ENCODE assay signal across 26 cellular contexts in genomic region chr12:113095405-113095804, GRCh38. TPM values are rescaled to one million over a fixed set of nuclear protein-coding genes. Genes with fewer than 3 reads are reported as not detected.
DNase-seq lines count a peak whose midpoint lies in the region; ATAC-seq and TF ChIP-seq lines count a peak whose summit lies in the region.
"Had no signal": no experiment of that assay in that cellular context is flagged by ENCODE, and none has a peak within 500 bp of the region (broad histone marks: within the 10 kb centered on the region; RNA-seq: fewer than 3 reads in every experiment).

No MANE protein-coding gene starts in this region.

- H4K20me1 ChIP-seq in neural progenitor cell (ENCODE audit: low read depth) = no peaks in the 10 kb centered on the region

- H3K27ac ChIP-seq in neural progenitor cell = no peak overlapping the region
- H3K27ac ChIP-seq: A549, BLaER1 had no signal

- H3K4me3 Mint-ChIP-seq in Calu3 (ENCODE audit: low read depth, unreplicated experiment) = no peak overlapping the region
- no peak overlapping the region for H3K4me3 Mint-ChIP-seq in activated T-helper 17 cell treated with anti-CD3 and anti-CD28 coated beads, Interleukin-2, amount 50 U/mL, for 72 hours
- H3K4me3 Mint-ChIP-seq in neural progenitor cell = no peak overlapping the region
- H3K4me3 Mint-ChIP-seq: CD4-positive, alpha-beta T cell; GM23338 had no signal

- no peak overlapping the region for H3K4me3 ChIP-seq in neural progenitor cell
- H3K4me3 ChIP-seq: A549, BLaER1, GM23338 had no signal

- CTCF ChIA-PET in Calu3 (lab: Charles Lee) = no interaction called here

- H3K4me1 Mint-ChIP-seq in Calu3 (ENCODE audit: low read depth, unreplicated experiment) (peaks cover 23% of the 10 kb centered on the region), neural progenitor cell (peaks cover 23% of the 10 kb centered on the region)
- H3K4me1 Mint-ChIP-seq in activated T-helper 17 cell treated with anti-CD3 and anti-CD28 coated beads, Interleukin-2, amount 50 U/mL, for 72 hours = peaks cover 31% of the 10 kb centered on the region

- intact Hi-C loops in Calu3 (cut with micrococcal nuclease; ENCODE audit: unreplicated experiment) = loop anchor here (5.0 kb wide), 1 partner anchor 103 kb away; no protein-coding TSS in a partner anchor

- BruUV-seq in Calu3 (replicated peaks; lab: Mats Ljungman, UMichigan) = no TSS peak

- no peak overlapping the region for H3K4me2 ChIP-seq in neural progenitor cell
- H3K4me2 ChIP-seq: A549, BLaER1, GM23338 had no signal

- H3K36me3 Mint-ChIP-seq in Calu3 (ENCODE audit: insufficient read depth, unreplicated experiment) (peaks cover 52% of the 10 kb centered on the region), neural progenitor cell (no peaks in the 10 kb centered on the region)
- peaks cover 6% of the 10 kb centered on the region for H3K36me3 Mint-ChIP-seq in activated T-helper 17 cell treated with anti-CD3 and anti-CD28 coated beads, Interleukin-2, amount 50 U/mL, for 72 hours (ENCODE audit: low read depth)

- DNase-seq in Calu3 = no peak
- peak; percentile 16 for DNase-seq in M059J (ENCODE audit: low read depth)
- no peak for DNase-seq in neural progenitor cell (ENCODE audit: low spot score)
- no peak for DNase-seq in NCI-H226
- DNase-seq in UCSD-AML1 (lab: John Stamatoyannopoulos, UW; ENCODE audit: unreplicated experiment) = no peak
- no peak for DNase-seq in AG08396 (ENCODE audit: low spot score)
- DNase-seq: CD4-positive, alpha-beta T cell; EL; HCEC 1CT; MV-4-11; NCI-H1105 treated with DMSO at 0.1 percent for 48 hours; NCI-H1694; NCI-H2081 treated with DMSO at 0.1 percent for 48 hours; NCI-H2171 treated with DMSO at 0.1 percent for 48 hours; NCI-H446; NCI-H526; PC-3; Right ventricle myocardium superior; SW 1271 had no signal

- TF ChIP-seq CTCF in Calu3 (IDR thresholded peaks at IDR 0.05; ENCODE audit: unreplicated experiment) (no peak), neural progenitor cell (IDR thresholded peaks at IDR 0.05) (no peak)

- peaks cover 4% of the 10 kb centered on the region for H3F3A ChIP-seq in neural progenitor cell (ENCODE audit: low read depth)

- no peak for ATAC-seq in activated T-helper 17 cell treated with anti-CD3 and anti-CD28 coated beads, Interleukin-2, amount 50 U/mL, for 72 hours (replicated peaks)
- no peak for ATAC-seq in GM21515 (IDR thresholded peaks at IDR 0.05; ENCODE audit: unreplicated experiment)
- ATAC-seq: A549, GM23338, PC-3 had no signal

- H3K9ac ChIP-seq in neural progenitor cell = no peak overlapping the region
- H3K9ac ChIP-seq: BLaER1 had no signal

- peaks cover 21% of the 10 kb centered on the region for H3K27me3 Mint-ChIP-seq in Calu3 (ENCODE audit: unreplicated experiment)
- H3K27me3 Mint-ChIP-seq in activated T-helper 17 cell treated with anti-CD3 and anti-CD28 coated beads, Interleukin-2, amount 50 U/mL, for 72 hours = no peaks in the 10 kb centered on the region
- H3K27me3 Mint-ChIP-seq in neural progenitor cell (ENCODE audit: insufficient read depth, low read depth) = peaks cover 12% of the 10 kb centered on the region
- H3K27me3 Mint-ChIP-seq: CD4-positive, alpha-beta T cell had no signal

- H3K79me2 ChIP-seq in neural progenitor cell (ENCODE audit: low read depth) = no peaks in the 10 kb centered on the region

- H3K27ac Mint-ChIP-seq in Calu3 (ENCODE audit: unreplicated experiment) = peak overlapping the region; percentile 78
- peak overlapping the region; percentile 63 for H3K27ac Mint-ChIP-seq in activated T-helper 17 cell treated with anti-CD3 and anti-CD28 coated beads, Interleukin-2, amount 50 U/mL, for 72 hours
- peak overlapping the region; percentile 91 for H3K27ac Mint-ChIP-seq in neural progenitor cell
- H3K27ac Mint-ChIP-seq: CD4-positive, alpha-beta T cell; GM23338 had no signal

- no peak overlapping the region for H2AFZ ChIP-seq in neural progenitor cell (replicated peaks)
- H2AFZ ChIP-seq: GM23338 had no signal

- no peaks in the 10 kb centered on the region for H3K9me3 ChIP-seq in neural progenitor cell (ENCODE audit: low read depth)
- H3K9me3 ChIP-seq: A549, BLaER1 had no signal

- peaks cover 17% of the 10 kb centered on the region for H3K27me3 ChIP-seq in neural progenitor cell
- H3K27me3 ChIP-seq: BLaER1 had no signal

- H3K4me1 ChIP-seq in neural progenitor cell = peaks cover 9% of the 10 kb centered on the region

- no peaks in the 10 kb centered on the region for H3K36me3 ChIP-seq in neural progenitor cell

- H3K9me3 Mint-ChIP-seq in Calu3 (ENCODE audit: low read depth, unreplicated experiment) (no peaks in the 10 kb centered on the region), neural progenitor cell (no peaks in the 10 kb centered on the region)
- no peaks in the 10 kb centered on the region for H3K9me3 Mint-ChIP-seq in activated T-helper 17 cell treated with anti-CD3 and anti-CD28 coated beads, Interleukin-2, amount 50 U/mL, for 72 hours
- H3K9me3 Mint-ChIP-seq: CD4-positive, alpha-beta T cell had no signal

RNA-seq across cellular contexts. Expression of gene DTX1, which starts 38.9 kb away (rescaled TPM):
- 0.17 TPM in 1 of 2 replicates, not detected in the other for total RNA-seq in Calu3 (2022)
- total RNA-seq in M059J (2014; rRNA removed; shearing (Covaris generic)) = not detected in 2 replicates
- 10 to 100 TPM; 13.2 to 17.4 TPM for total RNA-seq in activated T-helper 17 cell treated with anti-CD3 and anti-CD28 coated beads, Interleukin-2, amount 50 U/mL, for 72 hours
- 0.49 and 5.2 TPM in 2 replicates for total RNA-seq in neural progenitor cell (ENCODE audit: low replicate concordance)
- total RNA-seq: PC-3, RPMI7951 had no signal

RNA-seq across cellular contexts. Expression of gene RASAL1, which starts 40.2 kb away (rescaled TPM):
- total RNA-seq in Calu3 (2022) (59.7 and 85.9 TPM in 2 replicates), neural progenitor cell (ENCODE audit: low replicate concordance) (0.50 and 1.4 TPM in 2 replicates)
- total RNA-seq in M059J (2014; rRNA removed; shearing (Covaris generic)) = not detected in 2 replicates
- 10 to 100 TPM in 1 of 2 donors, 1 to 10 TPM in 1; 1.0 to 21.3 TPM for total RNA-seq in activated T-helper 17 cell treated with anti-CD3 and anti-CD28 coated beads, Interleukin-2, amount 50 U/mL, for 72 hours
- total RNA-seq: Right ventricle myocardium superior, RPMI7951 had no signal

RNA-seq across cellular contexts. Expression of gene CFAP73, which starts 54.1 kb away (rescaled TPM):
- total RNA-seq in Calu3 (2022) (2.3 and 3.2 TPM in 2 replicates), neural progenitor cell (ENCODE audit: low replicate concordance) (0.19 TPM in 1 of 2 replicates, not detected in the other)
- total RNA-seq in M059J (2014; rRNA removed; shearing (Covaris generic)) = not detected in 2 replicates
- total RNA-seq in activated T-helper 17 cell treated with anti-CD3 and anti-CD28 coated beads, Interleukin-2, amount 50 U/mL, for 72 hours = 1 to 10 TPM in 1 of 2 donors, under 1 TPM in 1; 0.32 to 1.2 TPM
- total RNA-seq: PC-3, Right ventricle myocardium superior, RPMI7951, SK-MEL-5 had no signal
